Comparison of ENCODE assay signal across 16 cellular contexts in the genomic region with DNA sequence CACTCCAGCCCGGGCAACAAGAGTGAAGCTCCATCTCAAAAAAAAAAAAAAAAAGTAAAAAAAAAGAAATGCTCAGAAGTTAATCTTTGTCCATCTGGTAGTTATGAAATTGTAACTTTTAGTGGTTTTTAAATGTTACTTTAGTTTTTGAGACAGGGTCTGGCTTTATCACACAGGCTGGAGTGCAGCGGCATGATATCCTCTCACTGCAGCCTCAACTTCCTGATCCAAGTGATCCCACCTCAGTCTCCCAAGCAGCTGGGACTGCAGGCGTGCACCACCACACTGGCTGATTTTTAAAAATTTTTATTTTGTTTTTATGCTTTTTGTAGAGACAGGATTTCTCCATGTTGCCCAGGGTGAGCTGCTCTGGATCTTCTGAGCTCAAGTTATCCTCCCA. TPM values are rescaled to one million over a fixed set of nuclear protein-coding genes. Genes with fewer than 3 reads are reported as not detected.
DNase-seq lines count a peak whose midpoint lies in the region; ATAC-seq, FAIRE-seq and TF ChIP-seq lines count a peak whose summit lies in the region.
"Had no signal": no experiment of that assay in that cellular context is flagged by ENCODE, and none has a peak within 500 bp of the region (broad histone marks: within the 10 kb centered on the region; RNA-seq: fewer than 3 reads in every experiment).

No MANE protein-coding gene starts in this region.

- no peak for DNase-seq in activated T-cell treated with anti-CD3 and anti-CD28 coated beads, Interleukin-2, amount 50 U/mL, for 72 hours
- DNase-seq in activated T-cell treated with anti-CD3 and anti-CD28 coated beads, Interleukin-2, amount 50 U/mL, for 1 hour = no peak
- no peak for DNase-seq in MM.1S
- DNase-seq in activated naive CD4-positive, alpha-beta T cell treated with anti-CD3 and anti-CD28 coated beads, Interleukin-2, amount 10 ng/mL, durations not matched to agents 7 days and 5 days = no peak
- DNase-seq in gastrocnemius medialis = no peak
- no peak for DNase-seq in small intestine
- no peak for DNase-seq in Peyer's patch
- DNase-seq: DMS79 treated with DMSO at 0.1 percent for 48 hours, glutamatergic neuron, kidney glomerular epithelial cell, NCI-H2227 treated with DMSO at 0.1 percent for 48 hours, T-helper 9 cell, tibial artery had no signal

- no peaks in the 10 kb centered on the region for H4K20me1 ChIP-seq in MM.1S (ENCODE audit: insufficient read depth, low read length)

- intact Hi-C loops in gastrocnemius medialis (cut with DNase I; ENCODE audit: low total_unique reads) = loop anchor here (2.0 to 10.0 kb wide), 2 partner anchors 121 to 309 kb away; a partner anchor contains a TSS

- H3K36me3 Mint-ChIP-seq in activated T-cell treated with anti-CD3 and anti-CD28 coated beads, Interleukin-2, amount 50 U/mL, for 72 hours (ENCODE audit: insufficient read depth in 2 of 2) = no peaks in the 10 kb centered on the region
- no peaks in the 10 kb centered on the region for H3K36me3 Mint-ChIP-seq in activated naive CD4-positive, alpha-beta T cell treated with anti-CD3 and anti-CD28 coated beads, Interleukin-2, amount 10 ng/mL, durations not matched to agents 7 days and 5 days

- no peak for TF ChIP-seq POLR2A in gastrocnemius medialis (IDR thresholded peaks at IDR 0.05)
- TF ChIP-seq POLR2A in Peyer's patch (IDR thresholded peaks at IDR 0.05) = no peak

- no peak for TF ChIP-seq CTCF in MM.1S (IDR thresholded peaks at IDR 0.05; ENCODE audit: low read length)
- no peak for TF ChIP-seq CTCF in gastrocnemius medialis (IDR thresholded peaks at IDR 0.05 in 4 of 5, conservative IDR thresholded peaks at IDR 0.05 in 1 of 5)
- TF ChIP-seq CTCF in Peyer's patch (IDR thresholded peaks at IDR 0.05) = no peak

- 73 to 77% (median 75%) methylated on average over 3 of the region's 3 CpGs for WGBS in small intestine, 3 donors

- no peak overlapping the region for H3K9ac ChIP-seq in MM.1S (ENCODE audit: low read length)

- H2AFZ ChIP-seq in MM.1S (ENCODE audit: low read length) = no peak overlapping the region

- H3K9me3 ChIP-seq in MM.1S (replicated peaks; ENCODE audit: insufficient read depth, low read length) (no peaks in the 10 kb centered on the region), gastrocnemius medialis (no peaks in the 10 kb centered on the region), small intestine (ENCODE audit: control insufficient read depth, low read depth) (no peaks in the 10 kb centered on the region), Peyer's patch (no peaks in the 10 kb centered on the region)
- H3K9me3 ChIP-seq: tibial artery had no signal

- H3K4me3 ChIP-seq in MM.1S (ENCODE audit: low read length) (no peak overlapping the region), gastrocnemius medialis (no peak overlapping the region), small intestine (ENCODE audit: low read depth in 1 of 2, low read length in 2 of 2) (no peak overlapping the region), Peyer's patch (no peak overlapping the region)

- H3K36me3 ChIP-seq in MM.1S (replicated peaks; ENCODE audit: insufficient read depth, low read length) = no peaks in the 10 kb centered on the region
- H3K36me3 ChIP-seq in gastrocnemius medialis = no peaks in the 10 kb centered on the region
- H3K36me3 ChIP-seq in small intestine (ENCODE audit: control insufficient read depth in 2 of 2, insufficient read depth in 2 of 2, low read length in 2 of 2) = no peaks in the 10 kb centered on the region
- no peaks in the 10 kb centered on the region for H3K36me3 ChIP-seq in Peyer's patch
- H3K36me3 ChIP-seq: tibial artery had no signal

- peak overlapping the region; percentile 100 for H3K27ac Mint-ChIP-seq in activated T-cell treated with anti-CD3 and anti-CD28 coated beads, Interleukin-2, amount 50 U/mL, for 72 hours
- peak overlapping the region; percentile 98 for H3K27ac Mint-ChIP-seq in activated naive CD4-positive, alpha-beta T cell treated with anti-CD3 and anti-CD28 coated beads, Interleukin-2, amount 10 ng/mL, durations not matched to agents 7 days and 5 days

- peak overlapping the region in 1 of 2 donors; percentile 67 for H3K4me3 Mint-ChIP-seq in activated T-cell treated with anti-CD3 and anti-CD28 coated beads, Interleukin-2, amount 50 U/mL, for 72 hours
- H3K4me3 Mint-ChIP-seq in activated naive CD4-positive, alpha-beta T cell treated with anti-CD3 and anti-CD28 coated beads, Interleukin-2, amount 10 ng/mL, durations not matched to agents 7 days and 5 days = no peak overlapping the region

- H3F3A ChIP-seq in MM.1S (ENCODE audit: insufficient read depth, low read length) = peaks cover 18% of the 10 kb centered on the region

- no peaks in the 10 kb centered on the region for H3K9me2 ChIP-seq in MM.1S (replicated peaks; ENCODE audit: insufficient read depth, low read length)

- no peaks in the 10 kb centered on the region for H3K9me3 Mint-ChIP-seq in activated T-cell treated with anti-CD3 and anti-CD28 coated beads, Interleukin-2, amount 50 U/mL, for 72 hours
- no peaks in the 10 kb centered on the region for H3K9me3 Mint-ChIP-seq in activated naive CD4-positive, alpha-beta T cell treated with anti-CD3 and anti-CD28 coated beads, Interleukin-2, amount 10 ng/mL, durations not matched to agents 7 days and 5 days

- H3K27me3 Mint-ChIP-seq in activated T-cell treated with anti-CD3 and anti-CD28 coated beads, Interleukin-2, amount 50 U/mL, for 72 hours (ENCODE audit: low read depth) = no peaks in the 10 kb centered on the region
- peaks cover 15% of the 10 kb centered on the region for H3K27me3 Mint-ChIP-seq in activated naive CD4-positive, alpha-beta T cell treated with anti-CD3 and anti-CD28 coated beads, Interleukin-2, amount 10 ng/mL, durations not matched to agents 7 days and 5 days

- CTCF ChIA-PET in activated naive CD4-positive, alpha-beta T cell treated with anti-CD3 and anti-CD28 coated beads, Interleukin-2, amount 10 ng/mL, durations not matched to agents 7 days and 5 days (lab: Charles Lee) = interaction anchor here (0.6 to 1.2 kb wide), 3 partner anchors 78 to 1238 kb away, joined by 3 to 4 read pairs (median 3); no protein-coding TSS in a partner anchor

- H3K4me1 Mint-ChIP-seq in activated T-cell treated with anti-CD3 and anti-CD28 coated beads, Interleukin-2, amount 50 U/mL, for 72 hours (ENCODE audit: low read depth) = peaks cover 25% of the 10 kb centered on the region
- peaks cover 28% of the 10 kb centered on the region for H3K4me1 Mint-ChIP-seq in activated naive CD4-positive, alpha-beta T cell treated with anti-CD3 and anti-CD28 coated beads, Interleukin-2, amount 10 ng/mL, durations not matched to agents 7 days and 5 days

- no peaks in the 10 kb centered on the region for H3K79me2 ChIP-seq in MM.1S (ENCODE audit: low read length)

- H3K27me3 ChIP-seq in MM.1S (replicated peaks; ENCODE audit: insufficient read depth, low read length) (no peaks in the 10 kb centered on the region), gastrocnemius medialis (no peaks in the 10 kb centered on the region), small intestine (ENCODE audit: control insufficient read depth in 2 of 2, insufficient read depth in 2 of 2, low read length in 2 of 2) (no peaks in the 10 kb centered on the region), Peyer's patch (no peaks in the 10 kb centered on the region)
- H3K27me3 ChIP-seq: tibial artery had no signal

- in situ Hi-C loops in gastrocnemius medialis (cut with MboI; ENCODE audit: low sequenced_read_pairs in 4 of 4) = no loop called here

- H3K27ac ChIP-seq in MM.1S (ENCODE audit: low read length) = no peak overlapping the region
- peak overlapping the region in 3 of 4 donors; percentile 87 to 93 (median 89) for H3K27ac ChIP-seq in gastrocnemius medialis
- no peak overlapping the region for H3K27ac ChIP-seq in small intestine (ENCODE audit: low read depth in 1 of 2, low read length in 1 of 2)
- H3K27ac ChIP-seq in Peyer's patch = no peak overlapping the region

- H3K4me1 ChIP-seq in MM.1S (ENCODE audit: low read length) = no peaks in the 10 kb centered on the region
- peaks cover 11 to 13% of the 10 kb centered on the region in 2 donors for H3K4me1 ChIP-seq in gastrocnemius medialis
- no peaks in the 10 kb centered on the region for H3K4me1 ChIP-seq in small intestine (ENCODE audit: control insufficient read depth in 2 of 2, insufficient read depth in 1 of 2, low read depth in 1 of 2, low read length in 1 of 2)
- peaks cover 0 to 6% (median 0%) of the 10 kb centered on the region in 4 donors for H3K4me1 ChIP-seq in Peyer's patch

- H3K4me2 ChIP-seq in MM.1S (ENCODE audit: low read depth, low read length) = peak overlapping the region; percentile 70; the same call in 1 of the 2 replicates

- no peak for FAIRE-seq in small intestine (lab: Jason Lieb, UNC)

- no peak for ATAC-seq in activated T-cell treated with anti-CD3 and anti-CD28 coated beads, Interleukin-2, amount 50 U/mL, for 72 hours (replicated peaks in 1 of 2)
- ATAC-seq in gastrocnemius medialis (no peak), GM18873 (IDR thresholded peaks at IDR 0.05; ENCODE audit: low FRiP score, unreplicated experiment) (no peak)

RNA-seq across cellular contexts. Expression of a gene that starts 1.3 kb away (rescaled TPM):
- not detected for total RNA-seq in activated T-cell treated with anti-CD3 and anti-CD28 coated beads, Interleukin-2, amount 50 U/mL, for 72 hours
- total RNA-seq in gastrocnemius medialis (not detected), Peyer's patch (not detected)
- polyA plus RNA-seq in small intestine = not detected
- total RNA-seq: cerebellum had no signal
- polyA plus RNA-seq: GM12878 had no signal

RNA-seq across cellular contexts. Expression of a gene that starts 9.9 kb away (rescaled TPM):
- not detected for total RNA-seq in activated T-cell treated with anti-CD3 and anti-CD28 coated beads, Interleukin-2, amount 50 U/mL, for 72 hours
- not detected for total RNA-seq in gastrocnemius medialis
- polyA plus RNA-seq in small intestine = not detected
- not detected for total RNA-seq in Peyer's patch
- total RNA-seq: cerebellum, GM12878 had no signal
- polyA plus RNA-seq: GM12878 had no signal

RNA-seq across cellular contexts. Expression of a gene that starts 19.1 kb away (rescaled TPM):
- 10 to 100 TPM; 25.4 to 31.9 TPM for total RNA-seq in activated T-cell treated with anti-CD3 and anti-CD28 coated beads, Interleukin-2, amount 50 U/mL, for 72 hours
- total RNA-seq in gastrocnemius medialis (1 to 10 TPM; 2.6 to 3.3 (median 3.0) TPM), Peyer's patch (10 to 100 TPM in 1 of 4 donors, 1 to 10 TPM in 3; 7.0 to 23.1 (median 8.1) TPM)
- 1 to 10 TPM; 6.5 to 9.0 (median 8.9) TPM for polyA plus RNA-seq in small intestine

Comparison
In these comparisons a context has a peak if more than half of its experiments do, and no peak if none do; other contexts are left out.
1. H3K27ac ChIP-seq: peak in gastrocnemius medialis (3 of 4); none in MM.1S (single experiment), small intestine (0 of 2) and Peyer's patch (0 of 4).